18 cellular contexts compared by ENCODE assay signal in genomic region chr4:48332661-48333060, GRCh38. TPM values are rescaled to one million over a fixed set of nuclear protein-coding genes. Genes with fewer than 3 reads are reported as not detected.
A peak's percentile ranks its signal among the peaks of the same experiment; 100 is the strongest.
DNase-seq lines count a peak whose midpoint lies in the region; ATAC-seq, FAIRE-seq and TF ChIP-seq lines count a peak whose summit lies in the region.
"Had no signal": no experiment of that assay in that cellular context is flagged by ENCODE, and none has a peak within 500 bp of the region (broad histone marks: within the 10 kb centered on the region; RNA-seq: fewer than 3 reads in every experiment).

No MANE protein-coding gene starts in this region.

- H2BK120ac ChIP-seq in trophoblast cell (ENCODE audit: insufficient read depth, low read length, poor library complexity) = peak overlapping the region; percentile 36

- WGBS in right lobe of liver (ENCODE audit: insufficient coverage, low coverage, low lambda C conversion rate, missing lambda C conversion rate) = 83% methylated on average over 5 of the region's 5 CpGs
- WGBS in HepG2 (ENCODE audit: low lambda C conversion rate) = 52% methylated on average over 5 of the region's 5 CpGs
- WGBS in trophoblast cell (ENCODE audit: extremely low coverage, insufficient coverage, insufficient read length) = no CpG with 5 or more reads among the region's 5 CpGs
- 75 to 78% methylated on average over 5 of the region's 5 CpGs for WGBS in body of pancreas, 2 donors

- TF ChIP-seq CTCF in right lobe of liver (IDR thresholded peaks at IDR 0.05) (no peak), HepG2 (CRISPR knock-in tag; IDR thresholded peaks at IDR 0.05) (no peak), body of pancreas (IDR thresholded peaks at IDR 0.05) (no peak)

- TF ChIP-seq POLR2A in right lobe of liver (IDR thresholded peaks at IDR 0.05) = no peak
- no peak for TF ChIP-seq POLR2A in HepG2 (IDR thresholded peaks at IDR 0.05; ENCODE audit: insufficient read depth in 1 of 2, low read depth in 2 of 2, low read length in 2 of 2)
- TF ChIP-seq POLR2A in body of pancreas (IDR thresholded peaks at IDR 0.05) = no peak

- peak in 3 of 4 donors; percentile 38 to 52 (median 44) for ATAC-seq in right lobe of liver
- no peak for ATAC-seq in HepG2
- ATAC-seq in body of pancreas = no peak
- ATAC-seq in GM18861 (IDR thresholded peaks at IDR 0.05; ENCODE audit: unreplicated experiment) = no peak

- peak overlapping the region; percentile 19 for H4K91ac ChIP-seq in trophoblast cell (ENCODE audit: low read depth, low read length)

- peaks cover 0 to 19% (median 0%) of the 10 kb centered on the region in 4 donors for H3K4me1 ChIP-seq in right lobe of liver
- H3K4me1 ChIP-seq in HepG2 (ENCODE audit: insufficient read depth, low read length) = peaks cover 10% of the 10 kb centered on the region
- peaks cover 0 to 5% of the 10 kb centered on the region in 2 experiments for H3K4me1 ChIP-seq in trophoblast cell (ENCODE audit: control insufficient read depth in 1 of 2, insufficient read depth in 2 of 2, low read length in 2 of 2)
- peaks cover 9% of the 10 kb centered on the region for H3K4me1 ChIP-seq in body of pancreas

- in situ Hi-C loops in HepG2 (cut with HindIII; ENCODE audit: extremely low pct_ligation_motif_present, low pct_unique_long_range_greater_than_20kb) = no loop called here

- no peak overlapping the region for H3K4me3 ChIP-seq in right lobe of liver
- H3K4me3 ChIP-seq in HepG2 (replicated peaks in 1 of 3; ENCODE audit: insufficient read depth in 1 of 3, low read depth in 2 of 3, low read length in 3 of 3) = no peak overlapping the region
- no peak overlapping the region for H3K4me3 ChIP-seq in trophoblast cell (ENCODE audit: low read depth, low read length)
- no peak overlapping the region for H3K4me3 ChIP-seq in body of pancreas
- H3K4me3 ChIP-seq: Peyer's patch had no signal

- H3K4ac ChIP-seq in trophoblast cell (ENCODE audit: low read depth, low read length) = no peak overlapping the region

- H3K79me1 ChIP-seq in trophoblast cell (ENCODE audit: low read length) = peaks cover 3% of the 10 kb centered on the region

- no peak for TF ChIP-seq EP300 in HepG2 (IDR thresholded peaks at IDR 0.05; ENCODE audit: low read depth in 2 of 2, low read length in 2 of 2)
- TF ChIP-seq EP300 in HepG2 (CRISPR knock-in tag; IDR thresholded peaks at IDR 0.05; ENCODE audit: borderline replicate concordance) = no peak

- no peak overlapping the region for H2AK5ac ChIP-seq in trophoblast cell (ENCODE audit: low read length)

- peak overlapping the region; percentile 44 for H2BK5ac ChIP-seq in trophoblast cell (ENCODE audit: low read depth, low read length, poor library complexity)

- H3K27ac ChIP-seq in right lobe of liver = no peak overlapping the region
- H3K27ac ChIP-seq in HepG2 (ENCODE audit: extremely low read length, insufficient read depth, low read length) = no peak overlapping the region
- peak overlapping the region; percentile 91 for H3K27ac ChIP-seq in epithelial cell of prostate
- H3K27ac ChIP-seq in trophoblast cell (ENCODE audit: low read depth, low read length) = peak overlapping the region; percentile 17
- no peak overlapping the region for H3K27ac ChIP-seq in body of pancreas
- H3K27ac ChIP-seq: HL-60, Peyer's patch had no signal

- H3K23ac ChIP-seq in trophoblast cell (ENCODE audit: low read length) = no peak overlapping the region

- H4K20me1 ChIP-seq in HepG2 (ENCODE audit: insufficient read depth, low read length) = no peaks in the 10 kb centered on the region

- CTCF ChIA-PET in HepG2 (lab: Yijun Ruan, JAX; ENCODE audit: low intra/inter-chr PET ratio, low total read pairs) = no interaction called here

- BruUV-seq in HepG2 (replicated peaks; lab: Mats Ljungman, UMichigan) = no TSS peak

- H3K9ac ChIP-seq in HepG2 (ENCODE audit: insufficient read depth, low read depth, low read length) (no peak overlapping the region), trophoblast cell (ENCODE audit: low read length) (no peak overlapping the region)

- H3K27me3 ChIP-seq in right lobe of liver = no peaks in the 10 kb centered on the region
- peaks cover 0 to 16% of the 10 kb centered on the region in 2 experiments; a peak in 4 of 5 replicates for H3K27me3 ChIP-seq in HepG2 (ENCODE audit: control insufficient read depth in 1 of 2, insufficient read depth in 2 of 2, low read length in 2 of 2)
- H3K27me3 ChIP-seq in trophoblast cell (ENCODE audit: insufficient read depth, low read length) = no peaks in the 10 kb centered on the region
- H3K27me3 ChIP-seq in body of pancreas = no peaks in the 10 kb centered on the region
- H3K27me3 ChIP-seq: Peyer's patch had no signal

- H3K4me2 ChIP-seq in HepG2 (ENCODE audit: low read depth, low read length) (no peak overlapping the region), trophoblast cell (ENCODE audit: low read length) (no peak overlapping the region)

- H3K14ac ChIP-seq in trophoblast cell (ENCODE audit: low read length) = no peak overlapping the region

- POLR2A ChIA-PET in HepG2 (lab: Yijun Ruan, JAX) = no interaction called here

- DNase-seq in right lobe of liver (no peak), HepG2 (ENCODE audit: low spot score) (no peak), epithelial cell of prostate (ENCODE audit: low read depth, low spot score) (no peak), trophoblast cell (no peak), NCI-H2107 (lab: John Stamatoyannopoulos, UW) (no peak), body of pancreas (no peak), posterior cingulate gyrus (no peak)
- DNase-seq: DMS53, KG1, NCI-H1105 treated with DMSO at 0.1 percent for 48 hours, NCI-H1930, NCI-H2171 treated with DMSO at 0.1 percent for 48 hours, NCI-H82, Peyer's patch, SHP77 had no signal

- no peak overlapping the region for H2BK12ac ChIP-seq in trophoblast cell (ENCODE audit: low read length)

- no peak for TF ChIP-seq RAD21 in HepG2 (CRISPR knock-in tag; IDR thresholded peaks at IDR 0.05)

- intact Hi-C loops in right lobe of liver (cut with DNase I) (no loop called here), HepG2 (cut with micrococcal nuclease; ENCODE audit: unreplicated experiment) (no loop called here), body of pancreas (cut with DNase I) (no loop called here), posterior cingulate gyrus (cut with DNase I) (loop anchor here (10.0 kb wide), 1 partner anchor 52 kb away; no protein-coding TSS in a partner anchor)

- H2AFZ ChIP-seq in HepG2 (ENCODE audit: low read length) (no peak overlapping the region), trophoblast cell (ENCODE audit: insufficient read depth, low read length, poor library complexity) (no peak overlapping the region)

- FAIRE-seq in HepG2 (lab: Jason Lieb, UNC) = no peak
- FAIRE-seq: A204.1 had no signal

- H3K36me3 ChIP-seq in right lobe of liver (no peaks in the 10 kb centered on the region), HepG2 (replicated peaks in 1 of 2; ENCODE audit: control insufficient read depth in 1 of 2, insufficient read depth in 2 of 2, low read length in 2 of 2) (no peaks in the 10 kb centered on the region), trophoblast cell (ENCODE audit: control insufficient read depth in 1 of 2, insufficient read depth in 2 of 2, low read length in 2 of 2) (no peaks in the 10 kb centered on the region), body of pancreas (replicated peaks in 1 of 2; ENCODE audit: insufficient read depth in 1 of 2, low read depth in 2 of 2) (no peaks in the 10 kb centered on the region)
- H3K36me3 ChIP-seq: Peyer's patch had no signal

- H4K8ac ChIP-seq in trophoblast cell (ENCODE audit: low read depth, low read length) = no peak overlapping the region

- H3K9me3 ChIP-seq in right lobe of liver (no peaks in the 10 kb centered on the region), HepG2 (ENCODE audit: low read length) (no peaks in the 10 kb centered on the region), trophoblast cell (ENCODE audit: insufficient read depth, low read depth, low read length) (no peaks in the 10 kb centered on the region), body of pancreas (no peaks in the 10 kb centered on the region)
- H3K9me3 ChIP-seq: Peyer's patch had no signal

- no peak overlapping the region for H3K18ac ChIP-seq in trophoblast cell (ENCODE audit: low read length)

- H4K12ac ChIP-seq in trophoblast cell (ENCODE audit: low read depth, low read length) = no peak overlapping the region

- H3K79me2 ChIP-seq in HepG2 (ENCODE audit: insufficient read depth, low read length) = no peaks in the 10 kb centered on the region
- H3K79me2 ChIP-seq in trophoblast cell (ENCODE audit: control insufficient read depth, insufficient read depth, low read length, poor library complexity) = no peaks in the 10 kb centered on the region

RNA-seq across cellular contexts. Expression of gene SLAIN2, which starts 8.7 kb away (rescaled TPM):
- total RNA-seq in right lobe of liver (10 to 100 TPM; 36.4 to 80.6 (median 45.1) TPM), HepG2 (2016; rRNA removed; fragmentation: Illumina TruSeq; extraction: Trizol) (20.0 and 20.7 TPM in 2 replicates), body of pancreas (10 to 100 TPM; 13.2 to 17.1 TPM)
- total RNA-seq in HepG2 (2016; cell fraction: cytosol; rRNA removed; fragmentation: Illumina TruSeq; extraction: Trizol; ENCODE audit: low read depth) = 13.9 and 17.5 TPM in 2 replicates
- 16.3 and 22.8 TPM in 2 replicates for total RNA-seq in HepG2 (2016; cell fraction: insoluble cytoplasmic fraction; rRNA removed; fragmentation: Illumina TruSeq; extraction: Trizol)
- 18.8 and 20.0 TPM in 2 replicates for total RNA-seq in HepG2 (2016; cell fraction: membrane; rRNA removed; fragmentation: Illumina TruSeq; extraction: Trizol)
- 12.7 and 22.6 TPM in 2 replicates for total RNA-seq in HepG2 (2016; cell fraction: nucleus; rRNA removed; fragmentation: Illumina TruSeq; extraction: Trizol)
- 20.4 and 22.5 TPM in 2 replicates for polyA plus RNA-seq in HepG2 (2011; rRNA removed)
- 10.4 and 17.0 TPM in 2 replicates for polyA plus RNA-seq in HepG2 (2011; cell fraction: cytosol; rRNA removed)
- 8.0 and 8.2 TPM in 2 replicates for polyA plus RNA-seq in HepG2 (2011; cell fraction: nucleus; rRNA removed)
- polyA plus RNA-seq in HepG2 (2012) = 26.5 and 27.1 TPM in 2 replicates
- 5.5 and 5.7 TPM in 2 replicates for polyA plus RNA-seq in HepG2 (2016; cell fraction: cytosol; fragmentation: Illumina TruSeq; extraction: Trizol; ENCODE audit: low read depth)
- 23.2 and 28.6 TPM in 2 replicates for polyA plus RNA-seq in HepG2 (2016; cell fraction: insoluble cytoplasmic fraction; fragmentation: Illumina TruSeq; extraction: Trizol; ENCODE audit: low read depth)
- 16.2 and 17.9 TPM in 2 replicates for polyA plus RNA-seq in HepG2 (2016; cell fraction: membrane; fragmentation: Illumina TruSeq; extraction: Trizol; ENCODE audit: low read depth)
- polyA plus RNA-seq in HepG2 (2016; cell fraction: nucleus; fragmentation: Illumina TruSeq; extraction: Trizol; ENCODE audit: insufficient read depth, low read depth) = 22.1 and 22.2 TPM in 2 replicates
- polyA minus RNA-seq in HepG2 (2011; rRNA and poly(A)+ RNA removed; ENCODE audit: low replicate concordance) = 15.3 and 16.0 TPM in 2 replicates
- polyA minus RNA-seq in HepG2 (2011; cell fraction: cytosol; rRNA and poly(A)+ RNA removed) = 8.3 and 11.8 TPM in 2 replicates
- polyA minus RNA-seq in HepG2 (2011; cell fraction: nucleus; rRNA and poly(A)+ RNA removed) = 29.0 and 30.6 TPM in 2 replicates
- 131 and 137 TPM in 2 replicates for polyA plus RNA-seq in trophoblast cell (2013)

Comparison
In these comparisons a context has a peak if more than half of its experiments do, and no peak if none do; other contexts are left out.
1. ATAC-seq: peak in right lobe of liver (3 of 4); none in HepG2 (single experiment), body of pancreas (single experiment) and GM18861 (single experiment).
2. H3K27ac ChIP-seq: peak in epithelial cell of prostate (single experiment) and trophoblast cell (single experiment); none in right lobe of liver (0 of 3), HepG2 (single experiment) and body of pancreas (0 of 4).